ENCODE assay signal across 25 cellular contexts in the genomic region with DNA sequence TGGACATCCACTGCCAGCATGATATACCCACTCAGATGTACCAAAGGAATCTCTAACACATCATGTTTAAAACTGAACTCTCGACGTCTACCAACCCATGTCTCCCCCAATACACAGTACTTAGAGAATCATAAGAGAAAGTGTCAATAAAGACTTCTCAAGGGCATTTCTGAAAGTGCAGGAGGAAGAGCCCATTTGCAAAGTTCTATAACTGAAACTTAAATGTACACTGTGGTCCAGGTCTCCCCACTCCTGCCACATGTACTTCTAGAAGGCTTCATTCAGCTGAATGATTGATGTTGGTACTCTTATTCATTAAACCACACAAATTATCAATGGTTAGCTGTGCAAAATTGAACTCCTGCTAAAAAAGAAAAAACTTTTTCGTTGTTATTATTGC.
"Had no signal": no experiment of that assay in that cellular context is flagged by ENCODE, and none has a peak within 500 bp of the region (broad histone marks: within the 10 kb centered on the region; RNA-seq: fewer than 3 reads in every experiment).

No MANE protein-coding gene starts in this region.

- H3K27ac Mint-ChIP-seq: activated naive CD4-positive, alpha-beta T cell treated with anti-CD3 and anti-CD28 coated beads for 36 hours; activated naive CD8-positive, alpha-beta T cell had no signal

- H3K4me3 ChIP-seq: adrenal gland, SJSA1 had no signal

- H3K27me3 Mint-ChIP-seq: activated naive CD8-positive, alpha-beta T cell; activated T-helper 17 cell treated with anti-CD3 and anti-CD28 coated beads, Interleukin-2, amount 50 U/mL, for 72 hours had no signal

- H3K27me3 ChIP-seq: adrenal gland, SJSA1 had no signal

- H3K36me3 ChIP-seq: adrenal gland, SJSA1 had no signal

- ATAC-seq: activated CD4-positive, CD25-positive, alpha-beta regulatory T cell treated with anti-CD3 and anti-CD28 coated beads, Interleukin-2, amount 50 U/mL, for 24 hours; PC-3; SK-N-SH treated with all-trans-retinoic acid at 6 μM for 48 hours had no signal

- H3K9me3 ChIP-seq: adrenal gland, SJSA1 had no signal

- H3K4me1 ChIP-seq: SJSA1 had no signal

- H3K4me3 Mint-ChIP-seq: activated naive CD4-positive, alpha-beta T cell treated with anti-CD3 and anti-CD28 coated beads for 36 hours; activated naive CD8-positive, alpha-beta T cell; activated T-helper 17 cell treated with anti-CD3 and anti-CD28 coated beads, Interleukin-2, amount 50 U/mL, for 72 hours had no signal

- H3K27ac ChIP-seq: adrenal gland, SJSA1 had no signal

- DNase-seq: activated CD4-positive, alpha-beta T cell treated with anti-CD3 and anti-CD28 coated beads for 48 hours; activated CD4-positive, alpha-beta T cell treated with anti-CD3 and anti-CD28 coated beads, Interleukin-2, amount 50 U/mL, for 48 hours; activated CD8-positive, alpha-beta memory T cell treated with anti-CD3 and anti-CD28 coated beads for 24 hours; activated gamma-delta T cell; activated naive CD4-positive, alpha-beta T cell treated with anti-CD3 and anti-CD28 coated beads for 36 hours; activated T-cell treated with anti-CD3 and anti-CD28 coated beads, Interleukin-2, amount 50 U/mL, for 48 hours; adrenal gland; anterior cingulate cortex; cerebellar nuclear complex; Karpas-422; MM.1S; NCI-H1105; NCI-H1436; NCI-H1694 treated with DMSO at 0.1 percent for 48 hours; NCI-H2029 treated with DMSO at 0.1 percent for 48 hours; NCI-H345; NCI-H510A treated with DMSO at 0.1 percent for 48 hours; PC-3; SHP77; SW 1271 had no signal
